ENCODE assay signal across 13 cellular contexts in the genomic region with DNA sequence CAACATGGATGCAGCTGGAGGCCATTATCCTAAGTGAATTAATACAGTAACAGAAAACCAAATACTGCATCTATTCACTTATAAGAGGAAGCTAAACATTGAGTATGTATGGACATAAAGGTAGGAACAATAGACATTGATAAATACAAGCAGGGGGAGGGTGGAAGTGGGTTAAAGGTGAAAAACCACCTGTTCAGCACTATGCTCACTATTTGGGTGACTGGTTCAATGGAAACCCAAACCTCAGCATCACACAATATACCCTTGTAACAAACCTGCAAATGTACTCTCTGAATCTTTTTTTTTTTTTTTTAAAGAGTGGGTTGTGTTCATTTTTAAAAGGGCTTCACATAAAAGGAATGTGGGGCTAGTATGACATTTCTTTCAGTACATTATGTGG. TPM values are rescaled to one million over a fixed set of nuclear protein-coding genes. Genes with fewer than 3 reads are reported as not detected.
"Had no signal": no experiment of that assay in that cellular context is flagged by ENCODE, and none has a peak within 500 bp of the region (broad histone marks: within the 10 kb centered on the region; RNA-seq: fewer than 3 reads in every experiment).

No MANE protein-coding gene starts in this region.

- DNase-seq: activated effector memory CD4-positive, alpha-beta T cell treated with Interleukin-2 at 50 U/mL for 16 hours; activated T-cell treated with anti-CD3 and anti-CD28 coated beads for 4 hours; esophagus squamous epithelium; foreskin fibroblast; head of caudate nucleus; left ventricle myocardium inferior; mesenchymal stem cell; retina; stimulated activated CD4-positive, alpha-beta T cell treated with anti-CD3 and anti-CD28 coated beads, Interleukin-4, amount 100 ng/mL, for 1 hour; stimulated activated CD8-positive, alpha-beta memory T cell treated with anti-CD3 and anti-CD28 coated beads, Interleukin-4, amount 100 ng/mL, for 48 hours; thyroid gland had no signal

- H3K27ac ChIP-seq: cardiac muscle cell, esophagus squamous epithelium, left ventricle myocardium inferior, thyroid gland had no signal

- H3K4me1 ChIP-seq: left ventricle myocardium inferior had no signal

- H3K36me3 ChIP-seq: cardiac muscle cell, esophagus squamous epithelium, left ventricle myocardium inferior, thyroid gland had no signal

- H3K27me3 ChIP-seq: cardiac muscle cell, thyroid gland had no signal

- H3K4me3 ChIP-seq: cardiac muscle cell, esophagus squamous epithelium, left ventricle myocardium inferior, thyroid gland had no signal

RNA-seq across cellular contexts. Expression of gene CPB2, which starts 26.9 kb away (rescaled TPM):
- total RNA-seq: activated CD8-positive, alpha-beta memory T cell treated with anti-CD3 and anti-CD28 coated beads for 36 hours; cardiac muscle cell; esophagus squamous epithelium; left ventricle myocardium inferior had no signal
- polyA plus RNA-seq: cardiac muscle cell had no signal
